In the genomic region with DNA sequence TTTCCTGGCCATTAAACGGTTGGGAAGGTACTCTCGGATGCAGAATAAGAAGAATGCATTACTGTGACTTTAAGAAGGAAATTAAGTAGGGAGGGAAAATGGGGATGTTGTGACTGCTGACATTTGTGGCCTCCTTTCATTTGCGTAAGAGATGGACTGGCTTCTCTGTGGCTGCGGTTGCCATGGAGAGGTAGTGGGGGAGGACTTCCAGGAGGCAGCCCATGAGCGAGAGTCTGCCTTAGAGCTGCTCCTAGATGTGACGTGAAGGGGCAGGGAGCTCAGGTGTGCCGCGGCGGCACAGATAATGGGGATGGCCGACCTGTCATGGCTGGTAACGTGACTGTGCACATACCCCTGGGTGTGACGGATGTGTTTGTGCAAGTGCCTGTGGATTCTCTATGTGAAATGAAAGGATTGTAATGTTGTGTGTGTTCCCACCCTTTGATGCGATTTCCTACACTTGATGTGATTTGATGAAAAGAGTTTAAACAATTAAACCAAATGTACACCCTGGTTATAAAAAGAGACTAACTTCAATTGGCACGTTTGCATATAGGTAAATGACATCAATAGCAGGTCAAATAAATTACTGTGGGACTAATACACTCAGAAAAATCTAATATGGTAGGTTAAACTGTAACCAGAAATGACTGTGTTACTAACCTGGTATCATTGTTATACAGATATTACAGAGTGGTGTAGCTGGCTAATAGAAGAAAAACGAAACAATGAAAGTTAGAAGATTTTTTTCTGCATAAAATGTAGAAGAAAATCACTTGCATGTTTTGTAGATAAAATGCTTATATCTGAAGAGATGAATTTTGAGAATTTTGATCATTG, we compare ENCODE assay signal across 8 cellular contexts. TPM values are rescaled to one million over a fixed set of nuclear protein-coding genes. Genes with fewer than 3 reads are reported as not detected.
DNase-seq lines count a peak whose midpoint lies in the region; ATAC-seq and TF ChIP-seq lines count a peak whose summit lies in the region.

No MANE protein-coding gene starts in this region.

- no peaks in the 10 kb centered on the region for H3K9me3 Mint-ChIP-seq in natural killer cell
- no peaks in the 10 kb centered on the region for H3K9me3 Mint-ChIP-seq in stimulated activated naive CD8-positive, alpha-beta T cell treated with anti-CD3 and anti-CD28 coated beads, Interleukin-15, Interleukin-2, amounts not matched to agents 100 ng/mL and 50 ng/mL, for 24 hours

- no peaks in the 10 kb centered on the region for H3K36me3 Mint-ChIP-seq in natural killer cell
- peaks cover 17% of the 10 kb centered on the region for H3K36me3 Mint-ChIP-seq in stimulated activated naive CD8-positive, alpha-beta T cell treated with anti-CD3 and anti-CD28 coated beads, Interleukin-15, Interleukin-2, amounts not matched to agents 100 ng/mL and 50 ng/mL, for 24 hours (ENCODE audit: low read depth)

- DNase-seq in NCI-H2227 treated with DMSO at 0.1 percent for 48 hours (lab: John Stamatoyannopoulos, UW) (peak; percentile 86), epithelial cell of esophagus (ENCODE audit: low read depth) (peak; percentile 90), natural killer cell (peak; percentile 28), UCSD-AML1 (lab: John Stamatoyannopoulos, UW; ENCODE audit: unreplicated experiment) (no peak)
- peak; percentile 31 for DNase-seq in activated CD8-positive, alpha-beta memory T cell treated with anti-CD3 and anti-CD28 coated beads, Interleukin-2, amount 50 U/mL, for 24 hours (ENCODE audit: extremely low read depth)

- no peaks in the 10 kb centered on the region for H3K27me3 Mint-ChIP-seq in natural killer cell (ENCODE audit: low read depth in 2 of 2)
- no peaks in the 10 kb centered on the region for H3K27me3 Mint-ChIP-seq in stimulated activated naive CD8-positive, alpha-beta T cell treated with anti-CD3 and anti-CD28 coated beads, Interleukin-15, Interleukin-2, amounts not matched to agents 100 ng/mL and 50 ng/mL, for 24 hours

- H3K4me3 Mint-ChIP-seq in natural killer cell: peak overlapping the region; percentile 75
- H3K4me3 Mint-ChIP-seq in stimulated activated naive CD8-positive, alpha-beta T cell treated with anti-CD3 and anti-CD28 coated beads, Interleukin-15, Interleukin-2, amounts not matched to agents 100 ng/mL and 50 ng/mL, for 24 hours: peak overlapping the region; percentile 82

- intact Hi-C loops in natural killer cell (cut with micrococcal nuclease): no loop called here

- H3K4me1 Mint-ChIP-seq in natural killer cell: peaks cover 32 to 39% of the 10 kb centered on the region in 2 donors
- H3K4me1 Mint-ChIP-seq in stimulated activated naive CD8-positive, alpha-beta T cell treated with anti-CD3 and anti-CD28 coated beads, Interleukin-15, Interleukin-2, amounts not matched to agents 100 ng/mL and 50 ng/mL, for 24 hours (ENCODE audit: low read depth): peaks cover 85% of the 10 kb centered on the region

- H3K27ac Mint-ChIP-seq in natural killer cell: peak overlapping the region; percentile 81 to 88
- H3K27ac Mint-ChIP-seq in stimulated activated naive CD8-positive, alpha-beta T cell treated with anti-CD3 and anti-CD28 coated beads, Interleukin-15, Interleukin-2, amounts not matched to agents 100 ng/mL and 50 ng/mL, for 24 hours: peak overlapping the region; percentile 92

- no peak for TF ChIP-seq CTCF in epithelial cell of esophagus (IDR thresholded peaks at IDR 0.05; ENCODE audit: insufficient read depth, low read depth, low read length, missing control alignments)
- no peak for TF ChIP-seq CTCF in natural killer cell (IDR thresholded peaks at IDR 0.05)

- peak overlapping the region; percentile 61 for H3K4me3 ChIP-seq in GM08714 (ENCODE audit: low read length)
- H3K4me3 ChIP-seq in epithelial cell of esophagus (ENCODE audit: low read length): peak overlapping the region; percentile 31

- peak; percentile 60 for ATAC-seq in HG02623 (IDR thresholded peaks at IDR 0.05; ENCODE audit: unreplicated experiment)
- ATAC-seq in natural killer cell: peak; percentile 86 to 92 (median 87)

RNA-seq across cellular contexts. Expression of gene HIVEP1, which starts 48.9 kb away (rescaled TPM):
- total RNA-seq in natural killer cell: 10 to 100 TPM; 26.3 to 37.9 (median 28.4) TPM
